In genomic region chr9:91905958-91906585, GRCh38 we compare ENCODE assay signal across 8 cellular contexts. TPM values are rescaled to one million over a fixed set of nuclear protein-coding genes. Genes with fewer than 3 reads are reported as not detected.
A peak's percentile ranks its signal among the peaks of the same experiment; 100 is the strongest.
DNase-seq lines count a peak whose midpoint lies in the region; ATAC-seq and TF ChIP-seq lines count a peak whose summit lies in the region.

No MANE protein-coding gene starts in this region.

- H3K4me3 ChIP-seq in Caco-2 (ENCODE audit: low read depth, low read length) (no peak overlapping the region; the same call in 1 of the 2 replicates), Loucy (ENCODE audit: low read length, poor library complexity, severe bottlenecking) (peak overlapping the region; percentile 77)

- H3K9me3 ChIP-seq in Caco-2, result no peaks in the 10 kb centered on the region
- no peaks in the 10 kb centered on the region for H3K9me3 ChIP-seq in Loucy (ENCODE audit: insufficient read depth, low read depth, low read length)

- BruUV-seq in Caco-2 (replicated peaks; lab: Mats Ljungman, UMichigan), result no TSS peak

- H3K9me2 ChIP-seq in Loucy (replicated peaks; ENCODE audit: low read depth, low read length), result no peaks in the 10 kb centered on the region

- no peaks in the 10 kb centered on the region for H3K36me3 Mint-ChIP-seq in Caco-2 (ENCODE audit: insufficient read depth, unreplicated experiment)
- no peaks in the 10 kb centered on the region for H3K36me3 Mint-ChIP-seq in activated T-cell treated with anti-CD3 and anti-CD28 coated beads, Interleukin-2, amount 50 U/mL, for 72 hours (ENCODE audit: insufficient read depth in 2 of 2)

- POLR2A ChIA-PET in Caco-2 (lab: Charles Lee), result no interaction called here

- peak overlapping the region; percentile 44 for H3K4me3 Mint-ChIP-seq in Caco-2 (ENCODE audit: unreplicated experiment)
- H3K4me3 Mint-ChIP-seq in activated T-cell treated with anti-CD3 and anti-CD28 coated beads, Interleukin-2, amount 50 U/mL, for 72 hours, result no peak overlapping the region

- no peaks in the 10 kb centered on the region for H3K27me3 ChIP-seq in Caco-2 (replicated peaks; ENCODE audit: control insufficient read depth, insufficient read depth, low read length)
- H3K27me3 ChIP-seq in Loucy (ENCODE audit: insufficient read depth, low read length, poor library complexity, severe bottlenecking), result no peaks in the 10 kb centered on the region

- TF ChIP-seq CTCF in Caco-2 (IDR thresholded peaks at IDR 0.05; ENCODE audit: insufficient read depth in 1 of 2, low read depth in 1 of 2, low read length in 1 of 2, severe bottlenecking in 1 of 2, unreplicated experiment in 1 of 2), result no peak
- TF ChIP-seq CTCF in Loucy (conservative IDR thresholded peaks at IDR 0.05; ENCODE audit: low read length), result no peak

- no peaks in the 10 kb centered on the region for H3F3A ChIP-seq in Loucy (ENCODE audit: low read depth)

- no peaks in the 10 kb centered on the region for H3K36me3 ChIP-seq in Caco-2 (ENCODE audit: control insufficient read depth, insufficient read depth, low read length)
- H3K36me3 ChIP-seq in Loucy (ENCODE audit: insufficient read depth, low read length), result no peaks in the 10 kb centered on the region

- no peaks in the 10 kb centered on the region for H3K4me1 Mint-ChIP-seq in Caco-2 (ENCODE audit: low read depth, unreplicated experiment)
- peaks cover 5% of the 10 kb centered on the region for H3K4me1 Mint-ChIP-seq in activated T-cell treated with anti-CD3 and anti-CD28 coated beads, Interleukin-2, amount 50 U/mL, for 72 hours (ENCODE audit: low read depth)

- ATAC-seq in activated T-cell treated with anti-CD3 and anti-CD28 coated beads, Interleukin-2, amount 50 U/mL, for 72 hours (replicated peaks in 1 of 2), result peak; percentile 81 to 94

- peak overlapping the region; percentile 76 for H2AFZ ChIP-seq in Loucy (ENCODE audit: low read length)

- intact Hi-C loops in Caco-2 (cut with micrococcal nuclease; ENCODE audit: unreplicated experiment), result no loop called here

- no peak overlapping the region for H3K27ac Mint-ChIP-seq in Caco-2 (ENCODE audit: unreplicated experiment)
- no peak overlapping the region for H3K27ac Mint-ChIP-seq in activated T-cell treated with anti-CD3 and anti-CD28 coated beads, Interleukin-2, amount 50 U/mL, for 72 hours

- no peak for DNase-seq in Caco-2
- DNase-seq in activated T-cell treated with anti-CD3 and anti-CD28 coated beads, Interleukin-2, amount 50 U/mL, for 72 hours, result peak; percentile 44 to 47
- DNase-seq in left kidney (ENCODE audit: low read depth, low spot score), result peak; percentile 59
- peak; percentile 35 to 43 for DNase-seq in stimulated activated CD8-positive, alpha-beta memory T cell treated with anti-CD3 and anti-CD28 coated beads, Interleukin-15, amount 100 ng/mL, for 48 hours (ENCODE audit: low read depth in 2 of 2)
- DNase-seq in DMS79 (lab: John Stamatoyannopoulos, UW), result no peak
- no peak for DNase-seq in globus pallidus (ENCODE audit: low spot score)
- DNase-seq in NCI-H510A treated with DMSO at 0.1 percent for 48 hours (lab: John Stamatoyannopoulos, UW), result no peak

- CTCF ChIA-PET in Caco-2 (lab: Charles Lee), result no interaction called here

- H3K79me2 ChIP-seq in Loucy (ENCODE audit: insufficient read depth, low read length), result no peaks in the 10 kb centered on the region

- peak overlapping the region; percentile 79 for H3K4me2 ChIP-seq in Loucy (ENCODE audit: low read depth, low read length, poor library complexity, severe bottlenecking)

- H3K9me3 Mint-ChIP-seq in Caco-2 (ENCODE audit: unreplicated experiment), result no peaks in the 10 kb centered on the region
- H3K9me3 Mint-ChIP-seq in activated T-cell treated with anti-CD3 and anti-CD28 coated beads, Interleukin-2, amount 50 U/mL, for 72 hours, result no peaks in the 10 kb centered on the region

- H3K4me1 ChIP-seq in Caco-2 (peaks cover 6% of the 10 kb centered on the region; the same call in 1 of the 2 replicates), Loucy (ENCODE audit: insufficient read depth, low read length, poor library complexity, severe bottlenecking) (peaks cover 12% of the 10 kb centered on the region)

- no peaks in the 10 kb centered on the region for H4K20me1 ChIP-seq in Loucy (ENCODE audit: insufficient read depth, low read length, poor library complexity, severe bottlenecking)

- no peaks in the 10 kb centered on the region for H3K27me3 Mint-ChIP-seq in Caco-2 (ENCODE audit: insufficient read depth, unreplicated experiment)
- H3K27me3 Mint-ChIP-seq in activated T-cell treated with anti-CD3 and anti-CD28 coated beads, Interleukin-2, amount 50 U/mL, for 72 hours (ENCODE audit: low read depth), result peaks cover 7% of the 10 kb centered on the region

- H3K9ac ChIP-seq in Loucy (ENCODE audit: low read depth, low read length, poor library complexity, severe bottlenecking), result peak overlapping the region; percentile 21

RNA-seq across cellular contexts. Expression of gene ROR2, which starts 44.0 kb away (rescaled TPM):
- 0.68 and 0.95 TPM in 2 replicates for total RNA-seq in Caco-2 (2022)
- total RNA-seq in activated T-cell treated with anti-CD3 and anti-CD28 coated beads, Interleukin-2, amount 50 U/mL, for 72 hours, result under 1 TPM; 0.07 to 0.10 TPM

Comparison
In these comparisons a context has a peak if more than half of its experiments do, and no peak if none do; other contexts are left out.
1. DNase-seq: peak in activated T-cell treated with anti-CD3 and anti-CD28 coated beads, Interleukin-2, amount 50 U/mL, for 72 hours (2 of 2), left kidney (single experiment) and stimulated activated CD8-positive, alpha-beta memory T cell treated with anti-CD3 and anti-CD28 coated beads, Interleukin-15, amount 100 ng/mL, for 48 hours (2 of 2); none in Caco-2 (0 of 2), DMS79 (single experiment), globus pallidus (single experiment) and NCI-H510A treated with DMSO at 0.1 percent for 48 hours (single experiment).